ENCODE assay signal across 8 cellular contexts in the genomic region with DNA sequence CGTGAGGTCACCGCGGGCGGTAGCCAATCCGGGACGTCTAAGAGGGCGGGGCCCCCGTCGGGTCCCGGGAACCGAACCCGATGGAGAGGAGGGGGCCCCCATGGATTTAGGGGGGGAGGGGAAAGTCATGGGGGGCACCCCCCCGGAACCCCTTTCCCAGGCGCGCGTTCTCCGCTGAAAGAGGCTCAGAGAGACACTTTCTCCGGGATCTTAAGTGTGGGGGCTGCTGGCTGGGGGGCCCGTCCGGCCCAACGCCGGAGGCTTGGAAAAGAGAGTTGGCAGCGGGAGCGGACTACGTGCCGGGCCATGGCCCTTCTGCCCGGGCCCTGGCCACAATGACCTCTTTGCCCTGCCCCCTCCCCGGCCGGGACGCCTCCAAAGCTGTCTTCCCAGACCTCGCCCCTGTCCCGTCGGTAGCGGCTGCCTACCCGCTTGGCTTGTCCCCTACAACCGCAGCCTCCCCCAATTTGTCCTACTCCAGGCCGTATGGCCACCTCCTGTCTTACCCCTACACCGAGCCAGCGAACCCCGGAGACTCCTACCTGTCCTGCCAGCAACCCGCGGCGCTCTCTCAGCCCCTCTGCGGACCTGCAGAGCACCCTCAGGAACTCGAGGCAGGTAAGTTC. TPM values are rescaled to one million over a fixed set of nuclear protein-coding genes. Genes with fewer than 3 reads are reported as not detected.
A peak's percentile ranks its signal among the peaks of the same experiment; 100 is the strongest.
DNase-seq lines count a peak whose midpoint lies in the region; ATAC-seq and TF ChIP-seq lines count a peak whose summit lies in the region.

A gene with protein sequence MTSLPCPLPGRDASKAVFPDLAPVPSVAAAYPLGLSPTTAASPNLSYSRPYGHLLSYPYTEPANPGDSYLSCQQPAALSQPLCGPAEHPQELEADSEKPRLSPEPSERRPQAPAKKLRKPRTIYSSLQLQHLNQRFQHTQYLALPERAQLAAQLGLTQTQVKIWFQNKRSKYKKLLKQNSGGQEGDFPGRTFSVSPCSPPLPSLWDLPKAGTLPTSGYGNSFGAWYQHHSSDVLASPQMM (plus strand): TSS at position 57 of the 626 bp plus-strand sequence. CDS start 279 bp downstream, at position 336.

- no peak for ATAC-seq in left colon

- no peaks in the 10 kb centered on the region for H3K9me3 ChIP-seq in SJCRH30 (replicated peaks)

- peaks cover 12% of the 10 kb centered on the region for H3K4me1 Mint-ChIP-seq in progenitor cell of endocrine pancreas (ENCODE audit: low read depth)

- H3K4me3 ChIP-seq in SJCRH30, result peak within 1 kb of the TSS; percentile 54
- peak within 1 kb of the TSS; percentile 55 for H3K4me3 ChIP-seq in epithelial cell of esophagus (ENCODE audit: low read length)

- peak within 1 kb of the TSS; percentile 93 for H3K27ac Mint-ChIP-seq in progenitor cell of endocrine pancreas

- H3K36me3 Mint-ChIP-seq in progenitor cell of endocrine pancreas (ENCODE audit: insufficient read depth), result no peaks in the 10 kb centered on the region

- intact Hi-C loops in left colon (cut with DNase I, micrococcal nuclease), result no loop called here

- no peaks in the 10 kb centered on the region for H3K4me1 ChIP-seq in SJCRH30

- peaks cover 94% of the 10 kb centered on the region for H3K27me3 Mint-ChIP-seq in progenitor cell of endocrine pancreas

- no peak within 1 kb of the TSS for H3K27ac ChIP-seq in SJCRH30

- no peaks in the 10 kb centered on the region for H3K9me3 Mint-ChIP-seq in progenitor cell of endocrine pancreas (ENCODE audit: low read depth)

- H3K27me3 ChIP-seq in SJCRH30, result no peaks in the 10 kb centered on the region; the same call in 1 of the 2 replicates

- peak within 1 kb of the TSS; percentile 81 for H3K4me3 Mint-ChIP-seq in progenitor cell of endocrine pancreas (ENCODE audit: low read depth)

- H3K36me3 ChIP-seq in SJCRH30, result no peaks in the 10 kb centered on the region

- TF ChIP-seq CTCF in epithelial cell of esophagus (IDR thresholded peaks at IDR 0.05; ENCODE audit: insufficient read depth, low read depth, low read length, missing control alignments), result no peak
- no peak for TF ChIP-seq CTCF in progenitor cell of endocrine pancreas (IDR thresholded peaks at IDR 0.05; ENCODE audit: unreplicated experiment)

- DNase-seq in activated CD4-positive, alpha-beta T cell treated with anti-CD3 and anti-CD28 coated beads for 4 hours, result peak; percentile 9
- no peak for DNase-seq in activated CD4-positive, alpha-beta T cell treated with anti-CD3 and anti-CD28 coated beads, Interleukin-2, amount 50 U/mL, for 4 hours
- DNase-seq in SJCRH30 (no peak), epithelial cell of esophagus (ENCODE audit: low read depth) (no peak), progenitor cell of endocrine pancreas (ENCODE audit: low spot score, unreplicated experiment) (no peak), NOMO-1 treated with DMSO at 0.1 percent for 48 hours (lab: John Stamatoyannopoulos, UW; ENCODE audit: unreplicated experiment) (no peak), mesenteric fat pad (ENCODE audit: low spot score) (no peak), left colon (no peak)

RNA-seq across cellular contexts. Expression of the gene that starts here (rescaled TPM):
- total RNA-seq in SJCRH30 (2014; rRNA removed; shearing (Covaris generic)), result 0.10 and 0.34 TPM in 2 replicates
- total RNA-seq in progenitor cell of endocrine pancreas (1.9 and 2.4 TPM in 2 replicates), mesenteric fat pad (0.55 TPM), left colon (under 1 TPM in 1 of 2 donors, not detected in 1; 0.20 TPM)

Comparison
In these comparisons a context has a peak if more than half of its experiments do, and no peak if none do; other contexts are left out.
1. DNase-seq: peak in activated CD4-positive, alpha-beta T cell treated with anti-CD3 and anti-CD28 coated beads for 4 hours (2 of 2); none in activated CD4-positive, alpha-beta T cell treated with anti-CD3 and anti-CD28 coated beads, Interleukin-2, amount 50 U/mL, for 4 hours (0 of 2), SJCRH30 (0 of 2), epithelial cell of esophagus (single experiment), progenitor cell of endocrine pancreas (single experiment), NOMO-1 treated with DMSO at 0.1 percent for 48 hours (single experiment), mesenteric fat pad (single experiment) and left colon (0 of 2).